17 cellular contexts compared by ENCODE assay signal in genomic region chr14:69055125-69055524, GRCh38.
DNase-seq lines count a peak whose midpoint lies in the region; ATAC-seq and TF ChIP-seq lines count a peak whose summit lies in the region.
"Had no signal": no experiment of that assay in that cellular context is flagged by ENCODE, and none has a peak within 500 bp of the region (broad histone marks: within the 10 kb centered on the region; RNA-seq: fewer than 3 reads in every experiment).

No MANE protein-coding gene starts in this region.

- H3K4me1 Mint-ChIP-seq in activated T-helper 17 cell treated with anti-CD3 and anti-CD28 coated beads, Interleukin-2, amount 50 U/mL, for 72 hours, result peaks cover 5% of the 10 kb centered on the region

- H3K4me3 ChIP-seq in fibroblast of pulmonary artery (replicated peaks; ENCODE audit: low read depth, low read length) (no peak overlapping the region), skeletal muscle cell (ENCODE audit: low read depth, low read length) (no peak overlapping the region)
- H3K4me3 ChIP-seq: BLaER1 treated with 17β-estradiol and CSF1 and Interleukin-3, amounts not matched to agents 10 nM and 100 nM; prostate gland had no signal

- H3K9me3 Mint-ChIP-seq in activated T-helper 17 cell treated with anti-CD3 and anti-CD28 coated beads, Interleukin-2, amount 50 U/mL, for 72 hours, result no peaks in the 10 kb centered on the region
- H3K9me3 Mint-ChIP-seq: activated naive CD8-positive, alpha-beta T cell treated with anti-CD3 and anti-CD28 coated beads, Interleukin-2, amount 10 ng/mL, durations not matched to agents 7 days and 5 days; mesothelial cell of epicardium had no signal

- DNase-seq in HCEC 1CT (peak; percentile 37), fibroblast of pulmonary artery (ENCODE audit: low read depth) (peak; percentile 87), skeletal muscle cell (ENCODE audit: low read depth) (peak; percentile 95), foreskin melanocyte (no peak)
- DNase-seq: activated CD8-positive, alpha-beta memory T cell treated with anti-CD3 and anti-CD28 coated beads, Interleukin-2, amount 50 U/mL, for 4 hours; activated naive CD8-positive, alpha-beta T cell treated with anti-CD3 and anti-CD28 coated beads, Interleukin-2, amount 10 ng/mL, durations not matched to agents 7 days and 5 days; cortex of kidney; DMS79; NCI-H1417; T-helper 1 cell had no signal

- H3K4me3 Mint-ChIP-seq in activated T-helper 17 cell treated with anti-CD3 and anti-CD28 coated beads, Interleukin-2, amount 50 U/mL, for 72 hours, result no peak overlapping the region
- H3K4me3 Mint-ChIP-seq: activated naive CD8-positive, alpha-beta T cell treated with anti-CD3 and anti-CD28 coated beads, Interleukin-2, amount 10 ng/mL, durations not matched to agents 7 days and 5 days; mesothelial cell of epicardium had no signal

- no peak for TF ChIP-seq CTCF in fibroblast of pulmonary artery (IDR thresholded peaks at IDR 0.05; ENCODE audit: low read length, missing control alignments)

- no peaks in the 10 kb centered on the region for H3K27me3 Mint-ChIP-seq in activated T-helper 17 cell treated with anti-CD3 and anti-CD28 coated beads, Interleukin-2, amount 50 U/mL, for 72 hours
- H3K27me3 Mint-ChIP-seq: activated naive CD8-positive, alpha-beta T cell treated with anti-CD3 and anti-CD28 coated beads, Interleukin-2, amount 10 ng/mL, durations not matched to agents 7 days and 5 days had no signal

- ATAC-seq in activated T-helper 17 cell treated with anti-CD3 and anti-CD28 coated beads, Interleukin-2, amount 50 U/mL, for 72 hours (replicated peaks), result peak; percentile 40
- ATAC-seq in GM19351 (IDR thresholded peaks at IDR 0.05; ENCODE audit: unreplicated experiment) (no peak), GM19328 (IDR thresholded peaks at IDR 0.05; ENCODE audit: unreplicated experiment) (no peak), HG02981 (IDR thresholded peaks at IDR 0.05; ENCODE audit: unreplicated experiment) (no peak)

- H3K27ac Mint-ChIP-seq in activated T-helper 17 cell treated with anti-CD3 and anti-CD28 coated beads, Interleukin-2, amount 50 U/mL, for 72 hours, result no peak overlapping the region
- H3K27ac Mint-ChIP-seq: activated naive CD8-positive, alpha-beta T cell treated with anti-CD3 and anti-CD28 coated beads, Interleukin-2, amount 10 ng/mL, durations not matched to agents 7 days and 5 days; mesothelial cell of epicardium had no signal

- H3K36me3 Mint-ChIP-seq in activated T-helper 17 cell treated with anti-CD3 and anti-CD28 coated beads, Interleukin-2, amount 50 U/mL, for 72 hours (ENCODE audit: low read depth), result peaks cover 80% of the 10 kb centered on the region
